Comparison of ENCODE assay signal across 8 cellular contexts in the genomic region with DNA sequence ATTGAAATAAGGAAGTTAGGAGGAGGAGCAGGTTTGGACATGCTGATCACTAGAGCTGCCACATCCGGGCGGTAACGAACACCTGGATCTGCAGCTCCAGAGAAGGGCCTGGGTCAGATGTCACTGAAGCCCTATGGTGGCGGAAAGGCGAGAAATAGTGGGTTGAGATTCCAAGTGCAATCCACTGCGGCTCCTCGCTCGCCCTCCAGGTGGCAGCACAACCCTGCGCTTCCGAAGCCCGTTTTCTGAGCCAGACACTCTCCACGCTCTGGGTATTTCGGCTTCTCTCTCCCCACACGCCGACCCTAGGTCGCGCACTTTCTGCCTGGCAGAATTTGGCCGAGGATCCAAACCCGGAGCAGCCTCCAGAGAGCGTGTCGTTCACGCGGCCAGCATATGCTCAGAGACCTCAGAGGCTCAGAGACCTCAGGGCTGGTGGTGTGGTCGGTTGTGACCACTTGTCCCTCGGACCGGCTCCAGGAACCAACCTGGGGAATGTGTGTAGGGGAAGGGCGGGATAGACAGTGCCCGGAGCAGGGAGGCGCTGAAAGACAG. TPM values are rescaled to one million over a fixed set of nuclear protein-coding genes. Genes with fewer than 3 reads are reported as not detected.
A peak's percentile ranks its signal among the peaks of the same experiment; 100 is the strongest.
DNase-seq lines count a peak whose midpoint lies in the region; ATAC-seq and TF ChIP-seq lines count a peak whose summit lies in the region.

No MANE protein-coding gene starts in this region.

- intact Hi-C loops in CD4-positive, alpha-beta T cell (cut with DNase I, micrococcal nuclease): loop anchor here (1.0 to 5.0 kb wide), 9 partner anchors 16 to 308 kb away; a partner anchor contains a TSS

- H3K36me3 ChIP-seq in Loucy (ENCODE audit: insufficient read depth, low read length): no peaks in the 10 kb centered on the region
- no peaks in the 10 kb centered on the region for H3K36me3 ChIP-seq in SK-N-MC (ENCODE audit: insufficient read depth, low read length)
- H3K36me3 ChIP-seq in gastroesophageal sphincter: peaks cover 0 to 24% of the 10 kb centered on the region in 2 donors

- no peak for TF ChIP-seq EP300 in gastroesophageal sphincter (IDR thresholded peaks at IDR 0.05)

- TF ChIP-seq CTCF in CD4-positive, alpha-beta T cell (IDR thresholded peaks at IDR 0.05): peak; percentile 86
- TF ChIP-seq CTCF in Loucy (conservative IDR thresholded peaks at IDR 0.05; ENCODE audit: low read length) (peak; percentile 93), gastroesophageal sphincter (IDR thresholded peaks at IDR 0.05) (peak in 3 of 4 experiments; percentile 97 to 99 (median 98))

- H3K4me3 ChIP-seq in Loucy (ENCODE audit: low read length, poor library complexity, severe bottlenecking) (peak overlapping the region; percentile 69), SK-N-MC (peak overlapping the region; percentile 87), gastroesophageal sphincter (peak overlapping the region; percentile 22 to 86)

- POLR2A ChIA-PET in CD4-positive, alpha-beta T cell (lab: Charles Lee): interaction anchor here (0.6 to 1.8 kb wide), 9 partner anchors 13 to 407 kb away, joined by 3 to 7 read pairs (median 5); a partner anchor contains a TSS

- H3K79me2 ChIP-seq in Loucy (ENCODE audit: insufficient read depth, low read length): no peaks in the 10 kb centered on the region

- peak overlapping the region; percentile 83 for H2AFZ ChIP-seq in Loucy (ENCODE audit: low read length)

- H3K4me1 Mint-ChIP-seq in CD4-positive, alpha-beta T cell (ENCODE audit: low read depth): peaks cover 26% of the 10 kb centered on the region
- peaks cover 28% of the 10 kb centered on the region for H3K4me1 Mint-ChIP-seq in activated naive CD4-positive, alpha-beta T cell treated with anti-CD3 and anti-CD28 coated beads, Interleukin-2, amount 10 ng/mL, durations not matched to agents 7 days and 5 days

- 0 out of 2 replicates have a peak, but pooled peaks cover 3% of the 10 kb centered on the region for H3F3A ChIP-seq in Loucy (ENCODE audit: low read depth)

- H4K20me1 ChIP-seq in Loucy (ENCODE audit: insufficient read depth, low read length, poor library complexity, severe bottlenecking): no peaks in the 10 kb centered on the region

- peak; percentile 90 for ATAC-seq in CD4-positive, alpha-beta T cell (ENCODE audit: poor library complexity)
- peak; percentile 57 for ATAC-seq in GM21447 (IDR thresholded peaks at IDR 0.05; ENCODE audit: unreplicated experiment)
- peak; percentile 70 for ATAC-seq in gastroesophageal sphincter

- no peak for TF ChIP-seq POLR2A in gastroesophageal sphincter (IDR thresholded peaks at IDR 0.05)

- H3K27ac ChIP-seq in CD4-positive, alpha-beta T cell (ENCODE audit: low read depth, low read length): no peak overlapping the region
- no peak overlapping the region for H3K27ac ChIP-seq in SK-N-MC
- peak overlapping the region; percentile 79 to 98 (median 96) for H3K27ac ChIP-seq in gastroesophageal sphincter
- peak overlapping the region; percentile 67 for H3K27ac ChIP-seq in substantia nigra (ENCODE audit: low read depth, low read length, poor library complexity, severe bottlenecking)

- H3K27me3 Mint-ChIP-seq in CD4-positive, alpha-beta T cell: peaks cover 27% of the 10 kb centered on the region
- peaks cover 61% of the 10 kb centered on the region for H3K27me3 Mint-ChIP-seq in activated naive CD4-positive, alpha-beta T cell treated with anti-CD3 and anti-CD28 coated beads, Interleukin-2, amount 10 ng/mL, durations not matched to agents 7 days and 5 days

- no peaks in the 10 kb centered on the region for H3K9me3 Mint-ChIP-seq in CD4-positive, alpha-beta T cell
- no peaks in the 10 kb centered on the region for H3K9me3 Mint-ChIP-seq in activated naive CD4-positive, alpha-beta T cell treated with anti-CD3 and anti-CD28 coated beads, Interleukin-2, amount 10 ng/mL, durations not matched to agents 7 days and 5 days

- WGBS in gastroesophageal sphincter (ENCODE audit: low coverage in 1 of 2), 2 donors: 0% methylated on average over 3 to 17 of the region's 29 CpGs

- H3K27ac Mint-ChIP-seq in CD4-positive, alpha-beta T cell: peak overlapping the region; percentile 42
- H3K27ac Mint-ChIP-seq in activated naive CD4-positive, alpha-beta T cell treated with anti-CD3 and anti-CD28 coated beads, Interleukin-2, amount 10 ng/mL, durations not matched to agents 7 days and 5 days: peak overlapping the region; percentile 45

- CTCF ChIA-PET in CD4-positive, alpha-beta T cell (lab: Charles Lee): interaction anchor here (1.0 to 3.1 kb wide), 7 partner anchors 16 to 75 kb away, joined by 3 to 13 read pairs (median 4); a partner anchor contains a TSS
- CTCF ChIA-PET in activated naive CD4-positive, alpha-beta T cell treated with anti-CD3 and anti-CD28 coated beads, Interleukin-2, amount 10 ng/mL, durations not matched to agents 7 days and 5 days (lab: Charles Lee): interaction anchor here (0.8 to 10.4 kb wide), 5 partner anchors 12 to 280 kb away, joined by 3 to 78 read pairs (median 4); a partner anchor contains a TSS

- peaks cover 33% of the 10 kb centered on the region for H3K27me3 ChIP-seq in CD4-positive, alpha-beta T cell (ENCODE audit: control insufficient read depth, insufficient read depth, low read length)
- no peaks in the 10 kb centered on the region for H3K27me3 ChIP-seq in Loucy (ENCODE audit: insufficient read depth, low read length, poor library complexity, severe bottlenecking)
- no peaks in the 10 kb centered on the region for H3K27me3 ChIP-seq in gastroesophageal sphincter

- peak overlapping the region; percentile 85 for H3K4me3 Mint-ChIP-seq in CD4-positive, alpha-beta T cell
- H3K4me3 Mint-ChIP-seq in activated naive CD4-positive, alpha-beta T cell treated with anti-CD3 and anti-CD28 coated beads, Interleukin-2, amount 10 ng/mL, durations not matched to agents 7 days and 5 days: peak overlapping the region; percentile 71

- no peaks in the 10 kb centered on the region for H3K9me2 ChIP-seq in Loucy (replicated peaks; ENCODE audit: low read depth, low read length)

- no peaks in the 10 kb centered on the region for H3K36me3 Mint-ChIP-seq in CD4-positive, alpha-beta T cell (ENCODE audit: low read depth)
- no peaks in the 10 kb centered on the region for H3K36me3 Mint-ChIP-seq in activated naive CD4-positive, alpha-beta T cell treated with anti-CD3 and anti-CD28 coated beads, Interleukin-2, amount 10 ng/mL, durations not matched to agents 7 days and 5 days

- H3K9ac ChIP-seq in Loucy (ENCODE audit: low read depth, low read length, poor library complexity, severe bottlenecking): peak overlapping the region; percentile 18
- H3K9ac ChIP-seq in SK-N-MC (ENCODE audit: insufficient read length): peak overlapping the region; percentile 13

- peak overlapping the region; percentile 90 for H3K4me2 ChIP-seq in Loucy (ENCODE audit: low read depth, low read length, poor library complexity, severe bottlenecking)

- H3K4me1 ChIP-seq in Loucy (ENCODE audit: insufficient read depth, low read length, poor library complexity, severe bottlenecking) (peaks cover 13% of the 10 kb centered on the region), gastroesophageal sphincter (peaks cover 0 to 54% (median 24%) of the 10 kb centered on the region in 3 donors)

- no peaks in the 10 kb centered on the region for H3K9me3 ChIP-seq in CD4-positive, alpha-beta T cell (ENCODE audit: control insufficient read depth, low read length)
- H3K9me3 ChIP-seq in Loucy (ENCODE audit: insufficient read depth, low read depth, low read length) (no peaks in the 10 kb centered on the region), SK-N-MC (ENCODE audit: low read depth, low read length) (no peaks in the 10 kb centered on the region), gastroesophageal sphincter (no peaks in the 10 kb centered on the region)

- DNase-seq in CD4-positive, alpha-beta T cell: peak; percentile 77 to 90 (median 83)
- no peak for DNase-seq in SK-N-MC (ENCODE audit: low read depth, low spot score)
- peak; percentile 89 for DNase-seq in activated naive CD4-positive, alpha-beta T cell treated with anti-CD3 and anti-CD28 coated beads, Interleukin-2, amount 10 ng/mL, durations not matched to agents 7 days and 5 days
- DNase-seq in nucleus accumbens (lab: John Stamatoyannopoulos, UW): peak in 50 of 56 donors; percentile 19 to 88 (median 64)
- DNase-seq in substantia nigra (lab: John Stamatoyannopoulos, UW): peak in 48 of 49 donors; percentile 20 to 84 (median 66)

RNA-seq across cellular contexts. Expression of a gene that starts 0.9 kb away (rescaled TPM):
- not detected for total RNA-seq in CD4-positive, alpha-beta T cell
- 100 to 1,000 TPM in 3 of 4 donors, 10 to 100 TPM in 1; 71.8 to 200 (median 149) TPM for total RNA-seq in gastroesophageal sphincter

RNA-seq across cellular contexts. Expression of a gene that starts 13.8 kb away (rescaled TPM):
- total RNA-seq in CD4-positive, alpha-beta T cell: under 1 TPM in 1 of 2 experiments, not detected in 1; 0.56 TPM
- total RNA-seq in gastroesophageal sphincter: 1 to 10 TPM; 3.3 to 6.5 (median 5.3) TPM

RNA-seq across cellular contexts. Expression of a gene that starts 18.3 kb away (rescaled TPM):
- total RNA-seq in CD4-positive, alpha-beta T cell: 1 to 10 TPM; 1.1 to 1.2 TPM
- 10 to 100 TPM in 1 of 4 donors, 1 to 10 TPM in 2, not detected in 1; 1.4 to 16.9 (median 4.7) TPM for total RNA-seq in gastroesophageal sphincter

RNA-seq across cellular contexts. Expression of a gene that starts 26.8 kb away (rescaled TPM):
- total RNA-seq in CD4-positive, alpha-beta T cell: 100 to 1,000 TPM; 471 to 480 TPM
- total RNA-seq in gastroesophageal sphincter: 100 to 1,000 TPM; 145 to 233 (median 183) TPM

RNA-seq across cellular contexts. Expression of a gene that starts 28.6 kb away (rescaled TPM):
- 10 to 100 TPM; 20.1 to 21.3 TPM for total RNA-seq in CD4-positive, alpha-beta T cell
- 10 to 100 TPM; 29.6 to 36.8 (median 33.8) TPM for total RNA-seq in gastroesophageal sphincter

Comparison
In these comparisons a context has a peak if more than half of its experiments do, and no peak if none do; other contexts are left out.
1. H3K27ac ChIP-seq: peak in gastroesophageal sphincter (4 of 4) and substantia nigra (single experiment); none in CD4-positive, alpha-beta T cell (single experiment) and SK-N-MC (single experiment).
2. RNA of a gene that starts 0.9 kb away (total RNA-seq): 71.8 to 200 TPM in gastroesophageal sphincter; not detected in CD4-positive, alpha-beta T cell; every median in the first group is over 10 times any median in the second.
3. Peak in every context shown above with its lines, with median percentiles within 50 percentile points of each other: ATAC-seq, CTCF ChIP-seq and H3K4me3 ChIP-seq.